20 cellular contexts compared by ENCODE assay signal in the genomic region with DNA sequence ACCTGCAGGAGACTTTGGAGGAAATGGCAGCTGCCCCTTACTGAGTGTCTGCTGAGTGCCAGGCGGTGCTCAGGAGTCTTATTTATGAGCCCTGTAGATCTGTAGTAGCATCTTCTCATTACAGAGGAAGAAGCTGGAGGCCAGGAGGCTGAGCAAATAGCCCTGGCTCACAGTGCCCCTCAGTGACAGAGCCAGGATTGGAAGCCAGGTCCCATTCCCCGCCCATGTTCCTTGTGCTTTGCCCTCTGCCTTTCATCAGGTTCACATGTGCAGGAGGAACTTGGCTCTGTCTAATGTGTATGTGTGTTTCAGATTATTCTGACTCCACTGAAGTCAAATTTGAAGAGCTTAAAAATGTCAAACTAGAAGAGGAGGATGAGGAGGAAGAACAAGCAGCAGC. TPM values are rescaled to one million over a fixed set of nuclear protein-coding genes. Genes with fewer than 3 reads are reported as not detected.
A peak's percentile ranks its signal among the peaks of the same experiment; 100 is the strongest.
DNase-seq lines count a peak whose midpoint lies in the region; ATAC-seq and TF ChIP-seq lines count a peak whose summit lies in the region.
"Had no signal": no experiment of that assay in that cellular context is flagged by ENCODE, and none has a peak within 500 bp of the region (broad histone marks: within the 10 kb centered on the region; RNA-seq: fewer than 3 reads in every experiment).

No MANE protein-coding gene starts in this region.

- peaks cover 86% of the 10 kb centered on the region for H3K36me3 Mint-ChIP-seq in WTC11

- no peaks in the 10 kb centered on the region for H3K4me1 Mint-ChIP-seq in WTC11
- peaks cover 8% of the 10 kb centered on the region for H3K4me1 Mint-ChIP-seq in stimulated activated naive CD8-positive, alpha-beta T cell treated with anti-CD3 and anti-CD28 coated beads, Interleukin-15, amount 100 ng/mL, for 72 hours

- H3K36me3 ChIP-seq in psoas muscle (ENCODE audit: insufficient read depth in 1 of 2, low read depth in 1 of 2) (peaks cover 25 to 98% of the 10 kb centered on the region in 2 donors), testis (ENCODE audit: low read depth, missing control alignments) (no peaks in the 10 kb centered on the region)

- no peak for TF ChIP-seq POLR2A in testis (IDR thresholded peaks at IDR 0.05)

- POLR2A ChIA-PET in WTC11 (lab: Charles Lee): interaction anchor here (1.3 kb wide), 1 partner anchor 11 kb away, joined by 8 read pairs; no protein-coding TSS in a partner anchor

- H3K4me1 ChIP-seq in psoas muscle: peaks cover 10% of the 10 kb centered on the region
- H3K4me1 ChIP-seq in testis: no peaks in the 10 kb centered on the region
- H3K4me1 ChIP-seq: HAP-1, lower lobe of right lung had no signal

- H3K4me3 ChIP-seq in fibroblast of the aortic adventitia (ENCODE audit: low read depth, low read length) (no peak overlapping the region), psoas muscle (no peak overlapping the region), testis (no peak overlapping the region)
- H3K4me3 ChIP-seq: cardiac muscle cell, HAP-1, K562, lower lobe of right lung, SJSA1, thoracic aorta had no signal

- no peak overlapping the region for H3K4me3 Mint-ChIP-seq in WTC11
- H3K4me3 Mint-ChIP-seq in stimulated activated naive CD8-positive, alpha-beta T cell treated with anti-CD3 and anti-CD28 coated beads, Interleukin-15, amount 100 ng/mL, for 72 hours: no peak overlapping the region

- CTCF ChIA-PET in WTC11 (lab: Charles Lee): interaction anchor here (0.5 to 1.0 kb wide), 2 partner anchors 18 to 95 kb away, joined by 3 read pairs; no protein-coding TSS in a partner anchor

- intact Hi-C loops in psoas muscle (cut with DNase I): loop anchor here in 1 of 2 donors (5.0 kb wide), 1 partner anchor 36 kb away; the partner anchor contains the start of gene ST3GAL3
- intact Hi-C loops in testis (cut with DNase I; ENCODE audit: low total_unique reads): no loop called here

- H3K9me3 Mint-ChIP-seq in WTC11: no peaks in the 10 kb centered on the region
- no peaks in the 10 kb centered on the region for H3K9me3 Mint-ChIP-seq in stimulated activated naive CD8-positive, alpha-beta T cell treated with anti-CD3 and anti-CD28 coated beads, Interleukin-15, amount 100 ng/mL, for 72 hours

- H3K27me3 ChIP-seq in psoas muscle (ENCODE audit: insufficient read depth in 3 of 3, low read length in 2 of 3): no peaks in the 10 kb centered on the region
- no peaks in the 10 kb centered on the region for H3K27me3 ChIP-seq in testis
- H3K27me3 ChIP-seq: cardiac muscle cell, SJSA1 had no signal

- WGBS in psoas muscle, 3 donors: 46 to 93% (median 67%) methylated on average over 2 of the region's 2 CpGs
- whole genome bisulfite sequencing in testis, 2 donors: 92 to 95% methylated on average over 2 of the region's 2 CpGs

- peak overlapping the region; percentile 61; the same call in 1 of the 2 replicates for H3K27ac Mint-ChIP-seq in WTC11
- no peak overlapping the region for H3K27ac Mint-ChIP-seq in stimulated activated naive CD8-positive, alpha-beta T cell treated with anti-CD3 and anti-CD28 coated beads, Interleukin-15, amount 100 ng/mL, for 72 hours

- H3K27ac ChIP-seq in psoas muscle (no peak overlapping the region), testis (no peak overlapping the region)
- H3K27ac ChIP-seq: cardiac muscle cell, lower lobe of right lung, SJSA1, thoracic aorta had no signal

- TF ChIP-seq CTCF in WTC11 (IDR thresholded peaks at IDR 0.05) (no peak), fibroblast of the aortic adventitia (IDR thresholded peaks at IDR 0.05; ENCODE audit: insufficient read depth, low read length) (no peak), psoas muscle (IDR thresholded peaks at IDR 0.05) (no peak), testis (IDR thresholded peaks at IDR 0.05) (no peak)

- H3K9me3 ChIP-seq in psoas muscle (no peaks in the 10 kb centered on the region), testis (no peaks in the 10 kb centered on the region)
- H3K9me3 ChIP-seq: HAP-1, lower lobe of right lung, SJSA1, thoracic aorta had no signal

- peak; percentile 26 for DNase-seq in GM03348 (ENCODE audit: low spot score)
- no peak for DNase-seq in WTC11 (ENCODE audit: low spot score)
- DNase-seq in fibroblast of the aortic adventitia (ENCODE audit: low read depth): peak; percentile 22
- DNase-seq in psoas muscle: no peak
- DNase-seq in stimulated activated naive CD8-positive, alpha-beta T cell treated with anti-CD3 and anti-CD28 coated beads, Interleukin-15, amount 100 ng/mL, for 72 hours: no peak
- no peak for DNase-seq in testis
- DNase-seq: activated CD8-positive, alpha-beta memory T cell treated with anti-CD3 and anti-CD28 coated beads, Interleukin-2, amount 50 U/mL, for 48 hours; activated effector memory CD4-positive, alpha-beta T cell treated with Interleukin-2 at 50 U/mL for 16 hours; amniotic stem cell; DND-41; lower lobe of right lung; nucleus accumbens; retina had no signal

- no peak for ATAC-seq in WTC11
- peak in 3 of 4 donors; percentile 40 to 55 (median 53) for ATAC-seq in psoas muscle
- no peak for ATAC-seq in stimulated activated naive CD8-positive, alpha-beta T cell treated with anti-CD3 and anti-CD28 coated beads, Interleukin-15, amount 100 ng/mL, for 72 hours
- no peak for ATAC-seq in GM21447 (IDR thresholded peaks at IDR 0.05; ENCODE audit: unreplicated experiment)
- no peak for ATAC-seq in GM21717 (IDR thresholded peaks at IDR 0.05; ENCODE audit: unreplicated experiment)
- ATAC-seq: K562, lower lobe of right lung had no signal

- H3K27me3 Mint-ChIP-seq in WTC11 (ENCODE audit: low read depth): no peaks in the 10 kb centered on the region
- H3K27me3 Mint-ChIP-seq in stimulated activated naive CD8-positive, alpha-beta T cell treated with anti-CD3 and anti-CD28 coated beads, Interleukin-15, amount 100 ng/mL, for 72 hours: no peaks in the 10 kb centered on the region

TF ChIP-seq in WTC11, 78 proteins besides CTCF, POLR2A, EP300 and RAD21:
- TF ChIP-seq ATF1 (CRISPR knock-in tag; IDR thresholded peaks at IDR 0.05) (no peak), ZNF232 (CRISPR knock-in tag; IDR thresholded peaks at IDR 0.05) (no peak), ZNF396 (CRISPR knock-in tag; IDR thresholded peaks at IDR 0.05; ENCODE audit: borderline replicate concordance) (no peak), ZNF281 (CRISPR knock-in tag; IDR thresholded peaks at IDR 0.05) (no peak), PRRX2 (CRISPR knock-in tag; IDR thresholded peaks at IDR 0.05) (no peak)

RNA-seq across cellular contexts. Expression of gene KDM4A, which starts 21.2 kb away (rescaled TPM):
- 76.5 to 78.3 TPM (median 76.7 TPM) in 3 replicates for total RNA-seq in WTC11 (2021)
- total RNA-seq in fibroblast of the aortic adventitia (ENCODE audit: low replicate concordance): 39.0 and 73.2 TPM in 2 replicates
- total RNA-seq in psoas muscle: 10 to 100 TPM; 10.4 to 15.5 (median 13.7) TPM
- 10 to 100 TPM in 1 of 3 donors, 1 to 10 TPM in 2; 3.9 to 12.8 (median 4.5) TPM for polyA plus RNA-seq in psoas muscle
- 10 to 100 TPM; 28.1 to 30.9 TPM for total RNA-seq in testis
- polyA plus RNA-seq in testis (ENCODE audit: insufficient read depth, low read depth, low replicate concordance): 13.8 TPM

RNA-seq across cellular contexts. Expression of gene ST3GAL3, which starts 36.1 kb away (rescaled TPM):
- total RNA-seq in WTC11 (2021) (8.6 to 10.3 TPM (median 8.9 TPM) in 3 replicates), fibroblast of the aortic adventitia (ENCODE audit: low replicate concordance) (20.1 and 24.0 TPM in 2 replicates), psoas muscle (10 to 100 TPM; 34.7 to 53.2 (median 45.0) TPM), testis (10 to 100 TPM; 50.7 to 62.0 TPM)
- polyA plus RNA-seq in psoas muscle (10 to 100 TPM; 22.2 to 49.0 (median 44.5) TPM), testis (ENCODE audit: insufficient read depth, low read depth, low replicate concordance) (42.9 TPM)

Comparison
In these comparisons a context has a peak if more than half of its experiments do, and no peak if none do; other contexts are left out.
1. DNase-seq: peak in GM03348 (single experiment) and fibroblast of the aortic adventitia (single experiment); none in WTC11 (single experiment), psoas muscle (0 of 2), stimulated activated naive CD8-positive, alpha-beta T cell treated with anti-CD3 and anti-CD28 coated beads, Interleukin-15, amount 100 ng/mL, for 72 hours (0 of 2) and testis (single experiment).
2. ATAC-seq: peak in psoas muscle (3 of 4); none in WTC11 (single experiment), stimulated activated naive CD8-positive, alpha-beta T cell treated with anti-CD3 and anti-CD28 coated beads, Interleukin-15, amount 100 ng/mL, for 72 hours (single experiment), GM21447 (single experiment) and GM21717 (single experiment).